20 cellular contexts compared by ENCODE assay signal in the genomic region with DNA sequence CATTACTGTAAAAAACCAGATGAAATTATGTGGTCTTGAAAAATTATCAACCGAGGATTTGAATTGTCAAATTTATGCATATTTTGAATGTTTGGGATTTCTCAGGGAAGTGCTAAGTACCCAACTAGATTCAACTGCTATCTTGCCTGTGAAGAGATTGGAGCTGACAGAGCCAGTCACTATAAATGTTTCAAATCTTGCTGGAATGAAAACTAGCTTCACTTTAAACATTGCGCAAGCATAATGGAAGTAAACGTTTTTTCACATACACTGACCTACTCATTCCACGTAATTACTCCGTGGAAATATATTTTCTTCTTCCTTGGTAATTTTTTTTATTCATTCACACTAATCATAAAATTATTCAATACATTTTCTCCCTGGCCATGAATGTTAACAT. TPM values are rescaled to one million over a fixed set of nuclear protein-coding genes. Genes with fewer than 3 reads are reported as not detected.
DNase-seq lines count a peak whose midpoint lies in the region; ATAC-seq, FAIRE-seq and TF ChIP-seq lines count a peak whose summit lies in the region.
"Had no signal": no experiment of that assay in that cellular context is flagged by ENCODE, and none has a peak within 500 bp of the region (broad histone marks: within the 10 kb centered on the region; RNA-seq: fewer than 3 reads in every experiment).

No MANE protein-coding gene starts in this region.

- H2AK5ac ChIP-seq in IMR-90 (ENCODE audit: low read depth, low read length) (no peak overlapping the region), mesenchymal stem cell (ENCODE audit: low read length, severe bottlenecking) (no peak overlapping the region)

- intact Hi-C loops in IMR-90 (cut with micrococcal nuclease): loop anchor here (2.0 kb wide), 1 partner anchor 427 kb away; no protein-coding TSS in a partner anchor
- intact Hi-C loops in K562 (cut with micrococcal nuclease): loop anchor here (2.0 to 10.0 kb wide), 2 partner anchors 71 to 921 kb away; no protein-coding TSS in a partner anchor
- intact Hi-C loops in prostate gland (cut with DNase I): loop anchor here (5.0 to 10.0 kb wide), 3 partner anchors 431 to 1021 kb away; a partner anchor contains a TSS

- H3K4ac ChIP-seq in IMR-90 (ENCODE audit: low read depth, low read length): no peak overlapping the region
- no peak overlapping the region for H3K4ac ChIP-seq in mesenchymal stem cell (ENCODE audit: low read depth in 1 of 2, low read length in 2 of 2)

- ATAC-seq in A549 (no peak), IMR-90 (ENCODE audit: low read depth) (peak; percentile 15; the same call in 1 of the 2 replicates), K562 (no peak), HG03342 (IDR thresholded peaks at IDR 0.05; ENCODE audit: unreplicated experiment) (no peak), HG03520 (IDR thresholded peaks at IDR 0.05; ENCODE audit: unreplicated experiment) (no peak)

- no peak overlapping the region for H3K18ac ChIP-seq in IMR-90 (ENCODE audit: low read depth, low read length)
- no peak overlapping the region for H3K18ac ChIP-seq in mesenchymal stem cell (ENCODE audit: low read depth in 1 of 2, low read length in 2 of 2)

- H3K79me2 ChIP-seq in K562 (ENCODE audit: control insufficient read depth, insufficient read depth, low read length): no peaks in the 10 kb centered on the region

- no peak overlapping the region for H2BK120ac ChIP-seq in IMR-90 (ENCODE audit: low read depth, low read length)
- no peak overlapping the region for H2BK120ac ChIP-seq in mesenchymal stem cell (ENCODE audit: low read depth, low read length)

- H3K27me3 ChIP-seq in IMR-90 (ENCODE audit: control insufficient read depth, insufficient read depth, low read length) (no peaks in the 10 kb centered on the region), K562 (ENCODE audit: control insufficient read depth in 2 of 2, insufficient read depth in 2 of 2, low read length in 2 of 2) (peaks cover 5 to 6% of the 10 kb centered on the region in 2 experiments; a peak in 2 of 5 replicates), mesenchymal stem cell (ENCODE audit: control insufficient read depth in 1 of 2, insufficient read depth in 1 of 2, low read length in 2 of 2) (no peaks in the 10 kb centered on the region), prostate gland (replicated peaks; ENCODE audit: insufficient read depth) (no peaks in the 10 kb centered on the region)
- H3K27me3 ChIP-seq: SJCRH30 had no signal

- H2AK9ac ChIP-seq in IMR-90 (replicated peaks; ENCODE audit: low read depth, low read length, poor library complexity): no peak overlapping the region

- POLR2A ChIA-PET in A549 (lab: Yijun Ruan, JAX): interaction anchor here (0.7 kb wide), 1 partner anchor 489 kb away, joined by 4 read pairs; no protein-coding TSS in a partner anchor
- POLR2A ChIA-PET in IMR-90 (lab: Charles Lee; ENCODE audit: unreplicated experiment): no interaction called here
- POLR2A ChIA-PET in K562 (lab: Yijun Ruan, JAX): interaction anchor here (0.5 kb wide), 1 partner anchor 1027 kb away, joined by 3 read pairs; no protein-coding TSS in a partner anchor

- H3K23ac ChIP-seq in IMR-90 (ENCODE audit: low read depth, low read length) (no peak overlapping the region), mesenchymal stem cell (ENCODE audit: low read length in 2 of 2) (no peak overlapping the region)

- no peak overlapping the region for H3K56ac ChIP-seq in IMR-90 (ENCODE audit: extremely low read depth, insufficient read depth, low read length)

- in situ Hi-C loops in IMR-90 (cut with MboI; ENCODE audit: low sequenced_read_pairs) (loop anchor here (10.0 kb wide), 1 partner anchor 431 kb away; a partner anchor contains a TSS), K562 (cut with MboI) (loop anchor here (10.0 kb wide), 2 partner anchors 1021 to 1311 kb away; no protein-coding TSS in a partner anchor)

- H3K4me1 ChIP-seq in A549: peaks cover 24% of the 10 kb centered on the region
- peaks cover 9% of the 10 kb centered on the region for H3K4me1 ChIP-seq in IMR-90 (ENCODE audit: control insufficient read depth, insufficient read depth, low read length)
- H3K4me1 ChIP-seq in K562 (replicated peaks in 1 of 2; ENCODE audit: control insufficient read depth in 2 of 2, insufficient read depth in 2 of 2, low read length in 2 of 2): no peaks in the 10 kb centered on the region
- peaks cover 4% of the 10 kb centered on the region for H3K4me1 ChIP-seq in mesenchymal stem cell (ENCODE audit: control insufficient read depth, insufficient read depth, low read depth, low read length)
- no peaks in the 10 kb centered on the region for H3K4me1 ChIP-seq in prostate gland (replicated peaks)
- H3K4me1 ChIP-seq: SJCRH30 had no signal

- no peak overlapping the region; the same call in 1 of the 2 replicates for H4K5ac ChIP-seq in IMR-90 (ENCODE audit: low read depth, low read length)

- no peaks in the 10 kb centered on the region for H4K20me1 ChIP-seq in IMR-90 (ENCODE audit: insufficient read depth, low read length)
- no peaks in the 10 kb centered on the region for H4K20me1 ChIP-seq in K562 (replicated peaks; ENCODE audit: control insufficient read depth, insufficient read depth, low read length)

- H2BK20ac ChIP-seq in IMR-90 (ENCODE audit: low read depth, low read length): no peak overlapping the region

- CTCF ChIA-PET in A549 (lab: Yijun Ruan, JAX): interaction anchor here (0.7 to 3.6 kb wide), 9 partner anchors 9 to 1022 kb away, joined by 3 to 25 read pairs (median 5); a partner anchor contains a TSS
- CTCF ChIA-PET in IMR-90 (lab: Yijun Ruan, JAX): interaction anchor here (0.5 to 1.7 kb wide), 6 partner anchors 9 to 850 kb away, joined by 3 to 8 read pairs (median 4); a partner anchor contains a TSS
- CTCF ChIA-PET in K562 (lab: Yijun Ruan, JAX; ENCODE audit: low intra/inter-chr PET ratio): no interaction called here

- H4K91ac ChIP-seq in IMR-90 (ENCODE audit: insufficient read depth, low read depth, low read length): no peak overlapping the region
- H4K91ac ChIP-seq in mesenchymal stem cell (ENCODE audit: low read length): no peak overlapping the region

- TF ChIP-seq RAD21 in A549 (conservative IDR thresholded peaks at IDR 0.05 in 1 of 2, IDR thresholded peaks at IDR 0.05 in 1 of 2) (no peak), IMR-90 (IDR thresholded peaks at IDR 0.05; ENCODE audit: low read length) (no peak), K562 (CRISPR knock-in tag; conservative IDR thresholded peaks at IDR 0.05 in 1 of 2, IDR thresholded peaks at IDR 0.05 in 1 of 2) (no peak)

- no peak overlapping the region for H2BK12ac ChIP-seq in mesenchymal stem cell (ENCODE audit: low read length in 2 of 2)

- DNase-seq in A549 (ENCODE audit: low read depth in 1 of 2, low spot score in 1 of 2) (no peak), IMR-90 (peak; percentile 71), K562 (ENCODE audit: extremely low read depth in 1 of 4, low spot score in 3 of 4) (no peak), mesenchymal stem cell (peak; percentile 37), NK-92 (lab: John Stamatoyannopoulos, UW; ENCODE audit: unreplicated experiment) (no peak), prostate gland (ENCODE audit: low spot score) (no peak)
- DNase-seq: ACHN; Calu3; CD4-positive, CD25-positive, alpha-beta regulatory T cell; DMS79; GF-D8; GM23248; NCI-H1436 treated with DMSO at 0.1 percent for 48 hours; NCI-H2081 treated with DMSO at 0.1 percent for 48 hours; NCI-H345; NCI-H526 treated with DMSO at 0.1 percent for 48 hours; SJCRH30 had no signal

- peaks cover 0 to 3% of the 10 kb centered on the region in 2 experiments; a peak in 2 of 4 replicates for H3K79me1 ChIP-seq in IMR-90 (ENCODE audit: low read depth in 1 of 2, low read length in 2 of 2)
- peaks cover 3% of the 10 kb centered on the region for H3K79me1 ChIP-seq in mesenchymal stem cell (replicated peaks; ENCODE audit: low read length, poor library complexity, severe bottlenecking)

- H3K36me3 ChIP-seq in IMR-90 (ENCODE audit: control insufficient read depth, insufficient read depth, low read length): no peaks in the 10 kb centered on the region
- H3K36me3 ChIP-seq in K562 (ENCODE audit: control insufficient read depth, insufficient read depth, low read length): no peaks in the 10 kb centered on the region
- H3K36me3 ChIP-seq in mesenchymal stem cell (ENCODE audit: control insufficient read depth in 1 of 2, insufficient read depth in 2 of 2, low read depth in 1 of 2, low read length in 2 of 2): no peaks in the 10 kb centered on the region
- no peaks in the 10 kb centered on the region for H3K36me3 ChIP-seq in prostate gland
- H3K36me3 ChIP-seq: SJCRH30 had no signal

- no peak for TF ChIP-seq CTCF in A549 (IDR thresholded peaks at IDR 0.05)
- TF ChIP-seq CTCF in IMR-90 (conservative IDR thresholded peaks at IDR 0.05; ENCODE audit: low read depth, low read length): no peak
- no peak for TF ChIP-seq CTCF in K562 (IDR thresholded peaks at IDR 0.05 in 2 of 3, conservative IDR thresholded peaks at IDR 0.05 in 1 of 3; ENCODE audit: insufficient read depth in 2 of 3, low read depth in 1 of 3, low read length in 3 of 3)
- TF ChIP-seq CTCF in prostate gland (IDR thresholded peaks at IDR 0.05): no peak

- WGBS in A549 (ENCODE audit: missing lambda C conversion rate): 56% methylated on average over 5 of the region's 5 CpGs
- no CpG with 5 or more reads among the region's 5 CpGs for whole genome bisulfite sequencing in IMR-90 (ENCODE audit: extremely low coverage in 2 of 2, insufficient read length in 1 of 2), 2 experiments
- WGBS in K562 (ENCODE audit: insufficient coverage, low coverage, missing lambda C conversion rate): 5% methylated on average over 5 of the region's 5 CpGs
- WGBS in mesenchymal stem cell: 62% methylated on average over 5 of the region's 5 CpGs
- WGBS in prostate gland: 67% methylated on average over 5 of the region's 5 CpGs

- TF ChIP-seq EP300 in A549 (IDR thresholded peaks at IDR 0.05): no peak
- no peak for TF ChIP-seq EP300 in K562 (IDR thresholded peaks at IDR 0.05; ENCODE audit: low read length)

- H2AFZ ChIP-seq in IMR-90 (replicated peaks; ENCODE audit: low read length, poor library complexity): no peak overlapping the region
- no peak overlapping the region for H2AFZ ChIP-seq in K562 (ENCODE audit: low read depth, low read length)
- no peak overlapping the region for H2AFZ ChIP-seq in mesenchymal stem cell (ENCODE audit: low read depth, low read length)
- H2AFZ ChIP-seq: GM23248 had no signal

- H3K27ac ChIP-seq in A549 (no peak overlapping the region), IMR-90 (ENCODE audit: insufficient read depth, low read length) (no peak overlapping the region), K562 (ENCODE audit: extremely low read depth, low read depth, low read length) (no peak overlapping the region), mesenchymal stem cell (ENCODE audit: low read length, poor library complexity, severe bottlenecking) (no peak overlapping the region), prostate gland (no peak overlapping the region)
- H3K27ac ChIP-seq: GM23248, RWPE1, SJCRH30 had no signal

- H2BK15ac ChIP-seq in IMR-90 (ENCODE audit: low read depth, low read length): no peak overlapping the region
- H2BK15ac ChIP-seq in mesenchymal stem cell (ENCODE audit: low read depth, poor library complexity, severe bottlenecking): no peak overlapping the region

- dilution Hi-C loops in IMR-90 (cut with HindIII; ENCODE audit: low sequenced_read_pairs, unreplicated experiment): no loop called here

- FAIRE-seq in A549 (lab: Jason Lieb, UNC): no peak
- no peak for FAIRE-seq in K562 (lab: Jason Lieb, UNC)

- H3K14ac ChIP-seq in IMR-90 (replicated peaks; ENCODE audit: low read depth, low read length) (no peak overlapping the region), mesenchymal stem cell (ENCODE audit: low read length in 2 of 2) (no peak overlapping the region)

- H3K9me1 ChIP-seq in IMR-90 (ENCODE audit: insufficient read depth, low read length) (0 out of 2 replicates have a peak, but pooled peaks cover 3% of the 10 kb centered on the region), K562 (ENCODE audit: control insufficient read depth, insufficient read depth, low read length) (no peaks in the 10 kb centered on the region)

- H2BK5ac ChIP-seq in IMR-90 (ENCODE audit: low read depth, low read length, poor library complexity, severe bottlenecking): peak overlapping the region; percentile 48
- no peak overlapping the region for H2BK5ac ChIP-seq in mesenchymal stem cell (ENCODE audit: low read depth, low read length, poor library complexity, severe bottlenecking)

- BruUV-seq in IMR-90 (replicated peaks; lab: Mats Ljungman, UMichigan) (no TSS peak), K562 (replicated peaks; lab: Mats Ljungman, UMichigan) (no TSS peak)

- no peak overlapping the region; a peak in 1 of 4 replicates for H4K8ac ChIP-seq in IMR-90 (ENCODE audit: low read depth in 2 of 2, low read length in 2 of 2)
- H4K8ac ChIP-seq in mesenchymal stem cell (ENCODE audit: low read length): no peak overlapping the region

- H3K9ac ChIP-seq in IMR-90 (ENCODE audit: low read depth, low read length) (no peak overlapping the region), K562 (ENCODE audit: insufficient read depth in 1 of 2, low read depth in 2 of 2, low read length in 2 of 2) (no peak overlapping the region), mesenchymal stem cell (ENCODE audit: low read length) (no peak overlapping the region)
- H3K9ac ChIP-seq: GM23248 had no signal

- no peak for TF ChIP-seq POLR2A in A549 (IDR thresholded peaks at IDR 0.05; ENCODE audit: low read length)
- TF ChIP-seq POLR2A in IMR-90 (IDR thresholded peaks at IDR 0.05; ENCODE audit: low read depth, low read length): no peak
- TF ChIP-seq POLR2A in K562 (conservative IDR thresholded peaks at IDR 0.05): no peak
- TF ChIP-seq POLR2A in prostate gland (IDR thresholded peaks at IDR 0.05): no peak

- H3K4me3 ChIP-seq in A549 (no peak overlapping the region), IMR-90 (ENCODE audit: insufficient read depth, low read depth, low read length) (no peak overlapping the region), K562 (no peak overlapping the region), mesenchymal stem cell (ENCODE audit: insufficient read depth in 1 of 2, low read depth in 1 of 2, low read length in 2 of 2) (no peak overlapping the region), prostate gland (no peak overlapping the region)
- H3K4me3 ChIP-seq: GM23248, SJCRH30 had no signal

- H3K9me3 ChIP-seq in A549 (no peaks in the 10 kb centered on the region), IMR-90 (ENCODE audit: control insufficient read depth, insufficient read depth, low read length) (no peaks in the 10 kb centered on the region), K562 (replicated peaks; ENCODE audit: control insufficient read depth, insufficient read depth, low read depth, low read length) (no peaks in the 10 kb centered on the region), mesenchymal stem cell (ENCODE audit: control insufficient read depth, low read length) (no peaks in the 10 kb centered on the region), prostate gland (no peaks in the 10 kb centered on the region)
- H3K9me3 ChIP-seq: SJCRH30 had no signal

- H3K4me2 ChIP-seq in A549 (no peak overlapping the region; the same call in 2 of the 3 replicates), IMR-90 (ENCODE audit: low read depth, low read length) (no peak overlapping the region; the same call in 1 of the 2 replicates), K562 (ENCODE audit: insufficient read depth, low read length) (no peak overlapping the region), mesenchymal stem cell (ENCODE audit: low read length, poor library complexity, severe bottlenecking) (no peak overlapping the region)

RNA-seq across cellular contexts. Expression of a gene that starts 46.7 kb away (rescaled TPM):
- polyA plus RNA-seq in A549 (2011; rRNA removed) (2.4 and 3.2 TPM in 2 replicates), A549 (2017; fragmentation: RNase III; extraction: RNeasy Plus Mini Kit Qiagen cat#74134 plus additional on column Dnase treatment) (2.0 to 2.5 TPM (median 2.0 TPM) in 3 replicates), IMR-90 (2012; rRNA removed) (0.07 and 0.10 TPM in 2 replicates), K562 (2011; rRNA removed) (0.07 and 0.11 TPM in 2 replicates), K562 (2014; fragmentation: Illumina TruSeq; extraction: Trizol) (0.04 and 0.06 TPM in 2 replicates), K562 (2014; fragmentation: Nextera tagmentation; extraction: Ambion mirVana) (under 1 TPM; 0.03 to 0.10 TPM), K562 (2014; rRNA removed) (0.03 and 0.07 TPM in 2 replicates)
- polyA plus RNA-seq in A549 (2012; cell fraction: cytosol; rRNA removed): 0.49 and 0.57 TPM in 2 replicates
- polyA plus RNA-seq in A549 (2012; cell fraction: nucleus; rRNA removed): 0.18 and 0.37 TPM in 2 replicates
- polyA minus RNA-seq in A549 (2011; rRNA and poly(A)+ RNA removed): 2.0 and 2.4 TPM in 2 replicates
- total RNA-seq in IMR-90 (2012; rRNA removed) (0.18 and 0.28 TPM in 2 replicates), K562 (2014; rRNA removed) (0.05 and 0.08 TPM in 2 replicates), K562 (2014; rRNA removed; fragmentation: Illumina TruSeq; extraction: Trizol) (0.07 and 0.10 TPM in 2 replicates), K562 (2015; rRNA removed; fragmentation: Illumina TruSeq; extraction: Trizol) (0.08 and 0.11 TPM in 2 replicates), K562 (2021) (0.07 and 0.13 TPM in 2 replicates), prostate gland (1 to 10 TPM; 2.7 to 5.7 TPM)
- polyA plus RNA-seq in IMR-90 (2012; cell fraction: cytosol; rRNA removed): 0.02 TPM in 1 of 2 replicates, not detected in the other
- polyA plus RNA-seq in IMR-90 (2012; cell fraction: nucleus; rRNA removed; ENCODE audit: low replicate concordance): 0.01 and 0.09 TPM in 2 replicates
- total RNA-seq in K562 (2011; cell fraction: chromatin; rRNA removed; ENCODE audit: low replicate concordance): 0.09 and 0.16 TPM in 2 replicates
- total RNA-seq in K562 (2011; cell fraction: nucleolus; rRNA removed): 0.13 TPM in 1 of 2 replicates, not detected in the other
- total RNA-seq in K562 (2011; cell fraction: nucleoplasm; rRNA removed): 0.07 and 0.23 TPM in 2 replicates
- polyA plus RNA-seq in K562 (2011; cell fraction: cytosol; rRNA removed): 0.01 and 0.04 TPM in 2 replicates
- polyA plus RNA-seq in K562 (2011; cell fraction: nucleus; rRNA removed): 0.04 TPM in 2 replicates
- polyA plus RNA-seq in K562 (2012): 0.12 and 0.13 TPM in 2 replicates
- polyA minus RNA-seq in K562 (2011; rRNA and poly(A)+ RNA removed): 0.30 and 0.49 TPM in 2 replicates
- not detected in 2 replicates for polyA minus RNA-seq in K562 (2011; cell fraction: cytosol; rRNA and poly(A)+ RNA removed)
- 0.11 and 0.13 TPM in 2 replicates for polyA minus RNA-seq in K562 (2011; cell fraction: nucleus; rRNA and poly(A)+ RNA removed)
- 1.2 TPM for polyA plus RNA-seq in mesenchymal stem cell (2013, experiment 1 of 2)
- polyA plus RNA-seq in mesenchymal stem cell (2013, experiment 2 of 2): 1.3 TPM

Comparison
In these comparisons a context has a peak if more than half of its experiments do, and no peak if none do; other contexts are left out.
1. DNase-seq: peak in IMR-90 (single experiment) and mesenchymal stem cell (single experiment); none in A549 (0 of 2), K562 (0 of 4), NK-92 (single experiment) and prostate gland (single experiment).